ENCODE assay signal across 9 cellular contexts in genomic region chr2:47272905-47273758, GRCh38.
DNase-seq lines count a peak whose midpoint lies in the region; ATAC-seq and TF ChIP-seq lines count a peak whose summit lies in the region.
"Had no signal": no experiment of that assay in that cellular context is flagged by ENCODE, and none has a peak within 500 bp of the region (broad histone marks: within the 10 kb centered on the region; RNA-seq: fewer than 3 reads in every experiment).

No MANE protein-coding gene starts in this region.

- H3K4me2 ChIP-seq in BLaER1: peak overlapping the region; percentile 75; the same call in 1 of the 2 replicates

- H3K4me3 ChIP-seq in BLaER1 (no peak overlapping the region), endodermal cell (ENCODE audit: low read length) (no peak overlapping the region), neutrophil (ENCODE audit: low read depth in 1 of 2, low read length in 1 of 2) (peak overlapping the region; percentile 54 to 73)

- H3K27me3 ChIP-seq in BLaER1 (no peaks in the 10 kb centered on the region), endodermal cell (ENCODE audit: control insufficient read depth, insufficient read depth, low read length, poor library complexity, severe bottlenecking) (no peaks in the 10 kb centered on the region), neutrophil (no peaks in the 10 kb centered on the region)

- H3K9ac ChIP-seq in BLaER1 (no peak overlapping the region), endodermal cell (ENCODE audit: extremely low read depth, low read length, poor library complexity, severe bottlenecking) (no peak overlapping the region)

- H3K4me3 Mint-ChIP-seq in endodermal cell: peak overlapping the region; percentile 51

- H3K4me1 ChIP-seq in BLaER1: peaks cover 33% of the 10 kb centered on the region
- peaks cover 5% of the 10 kb centered on the region for H3K4me1 ChIP-seq in endodermal cell (ENCODE audit: control insufficient read depth, insufficient read depth, low read length)
- peaks cover 15 to 22% of the 10 kb centered on the region in 2 experiments for H3K4me1 ChIP-seq in neutrophil (ENCODE audit: control insufficient read depth in 1 of 2, insufficient read depth in 1 of 2, low read depth in 1 of 2, low read length in 1 of 2)

- peaks cover 12% of the 10 kb centered on the region for H3K27me3 Mint-ChIP-seq in endodermal cell (ENCODE audit: insufficient read depth)

- DNase-seq in RPMI7951 (ENCODE audit: low read depth) (peak; percentile 13), endodermal cell (no peak), NCI-H1436 treated with DMSO at 0.1 percent for 48 hours (lab: John Stamatoyannopoulos, UW) (no peak), KG1 (lab: John Stamatoyannopoulos, UW) (no peak)
- DNase-seq: T1000 had no signal

- WGBS in endodermal cell (ENCODE audit: insufficient coverage in 1 of 2, insufficient read length in 1 of 2), 2 experiments: 83 to 95% methylated on average over 12 to 18 of the region's 18 CpGs

- H3K9me3 ChIP-seq in BLaER1 (0 out of 2 replicates have a peak, but pooled peaks cover 5% of the 10 kb centered on the region), endodermal cell (ENCODE audit: control insufficient read depth, low read length) (peaks cover 6% of the 10 kb centered on the region), neutrophil (no peaks in the 10 kb centered on the region)

- ATAC-seq in HG02885 (IDR thresholded peaks at IDR 0.05; ENCODE audit: poor library complexity, unreplicated experiment) (no peak), HG02970 (IDR thresholded peaks at IDR 0.05; ENCODE audit: low FRiP score, unreplicated experiment) (no peak)

- H3K4me1 Mint-ChIP-seq in endodermal cell: peaks cover 8% of the 10 kb centered on the region

- H3K9me3 Mint-ChIP-seq in endodermal cell: no peaks in the 10 kb centered on the region

- H3K27ac ChIP-seq in BLaER1 (no peak overlapping the region), endodermal cell (ENCODE audit: low read depth, low read length) (no peak overlapping the region), neutrophil (peak overlapping the region; percentile 77)

- H3K27ac Mint-ChIP-seq in endodermal cell: no peak overlapping the region

- no peaks in the 10 kb centered on the region for H3K36me3 Mint-ChIP-seq in endodermal cell (ENCODE audit: low read depth)

- H4K20me1 ChIP-seq in BLaER1: no peaks in the 10 kb centered on the region

- no peaks in the 10 kb centered on the region for H3K36me3 ChIP-seq in BLaER1
- no peaks in the 10 kb centered on the region for H3K36me3 ChIP-seq in endodermal cell (ENCODE audit: control insufficient read depth, insufficient read depth, low read length)
- H3K36me3 ChIP-seq in neutrophil: no peaks in the 10 kb centered on the region

- TF ChIP-seq CTCF in endodermal cell (conservative IDR thresholded peaks at IDR 0.05) (peak; percentile 22), neutrophil (IDR thresholded peaks at IDR 0.05) (no peak)

Comparison
In these comparisons a context has a peak if more than half of its experiments do, and no peak if none do; other contexts are left out.
1. H3K4me3 ChIP-seq: peak in neutrophil (2 of 2); none in BLaER1 (single experiment) and endodermal cell (single experiment).